16 cellular contexts compared by ENCODE assay signal in genomic region chr9:38319496-38320173, GRCh38.
DNase-seq lines count a peak whose midpoint lies in the region; ATAC-seq, FAIRE-seq and TF ChIP-seq lines count a peak whose summit lies in the region.
"Had no signal": no experiment of that assay in that cellular context is flagged by ENCODE, and none has a peak within 500 bp of the region (broad histone marks: within the 10 kb centered on the region; RNA-seq: fewer than 3 reads in every experiment).

No MANE protein-coding gene starts in this region.

- H3K4me3 Mint-ChIP-seq in stimulated activated memory B cell treated with anti-CD40 and anti-IgM and Interleukin-4, amounts not matched to agents 10 μg/mL and 1 μg/mL and 100 μg/mL, for 72 hours = no peak overlapping the region
- H3K4me3 Mint-ChIP-seq in stimulated activated effector memory CD8-positive, alpha-beta T cell treated with anti-CD3 and anti-CD28 coated beads, Interleukin-12 subunit alpha, Interleukin-12 subunit beta, amount 100 ng/mL, for 72 hours = no peak overlapping the region

- H3K9me3 Mint-ChIP-seq in stimulated activated memory B cell treated with anti-CD40 and anti-IgM and Interleukin-4, amounts not matched to agents 10 μg/mL and 1 μg/mL and 100 μg/mL, for 72 hours = no peaks in the 10 kb centered on the region
- no peaks in the 10 kb centered on the region for H3K9me3 Mint-ChIP-seq in stimulated activated effector memory CD8-positive, alpha-beta T cell treated with anti-CD3 and anti-CD28 coated beads, Interleukin-12 subunit alpha, Interleukin-12 subunit beta, amount 100 ng/mL, for 72 hours

- peaks cover 19% of the 10 kb centered on the region for H3K27me3 Mint-ChIP-seq in stimulated activated memory B cell treated with anti-CD40 and anti-IgM and Interleukin-4, amounts not matched to agents 10 μg/mL and 1 μg/mL and 100 μg/mL, for 72 hours

- H3K79me2 ChIP-seq in keratinocyte (ENCODE audit: control insufficient read depth, insufficient read depth, low read length) = no peaks in the 10 kb centered on the region

- no peaks in the 10 kb centered on the region for H3K36me3 Mint-ChIP-seq in stimulated activated memory B cell treated with anti-CD40 and anti-IgM and Interleukin-4, amounts not matched to agents 10 μg/mL and 1 μg/mL and 100 μg/mL, for 72 hours
- H3K36me3 Mint-ChIP-seq in stimulated activated effector memory CD8-positive, alpha-beta T cell treated with anti-CD3 and anti-CD28 coated beads, Interleukin-12 subunit alpha, Interleukin-12 subunit beta, amount 100 ng/mL, for 72 hours = no peaks in the 10 kb centered on the region

- DNase-seq in DMS79 treated with DMSO at 0.1 percent for 48 hours (lab: John Stamatoyannopoulos, UW) (peak; percentile 57), adipocyte (ENCODE audit: low read depth) (no peak), keratinocyte (ENCODE audit: low read depth, low spot score) (no peak), NCI-H187 (lab: John Stamatoyannopoulos, UW) (no peak), NCI-H2029 treated with DMSO at 0.1 percent for 48 hours (lab: John Stamatoyannopoulos, UW) (no peak), cerebellar cortex (ENCODE audit: low spot score) (no peak)
- no peak for DNase-seq in stimulated activated effector memory CD8-positive, alpha-beta T cell treated with anti-CD3 and anti-CD28 coated beads, Interleukin-12 subunit alpha, Interleukin-12 subunit beta, amount 100 ng/mL, for 72 hours (ENCODE audit: low spot score in 2 of 2)
- DNase-seq: activated naive CD4-positive, alpha-beta T cell treated with Interleukin-2 at 50 U/mL for 16 hours; AML-193; caudate nucleus; KG1; NCI-H748 treated with DMSO at 0.1 percent for 48 hours; SIG-M5 had no signal

- H3K4me1 Mint-ChIP-seq in stimulated activated memory B cell treated with anti-CD40 and anti-IgM and Interleukin-4, amounts not matched to agents 10 μg/mL and 1 μg/mL and 100 μg/mL, for 72 hours = peaks cover 16% of the 10 kb centered on the region
- H3K4me1 Mint-ChIP-seq in stimulated activated effector memory CD8-positive, alpha-beta T cell treated with anti-CD3 and anti-CD28 coated beads, Interleukin-12 subunit alpha, Interleukin-12 subunit beta, amount 100 ng/mL, for 72 hours = no peaks in the 10 kb centered on the region

- no peak for FAIRE-seq in keratinocyte (lab: Jason Lieb, UNC)
- FAIRE-seq: endothelial cell of umbilical vein had no signal

- H3K27ac ChIP-seq in keratinocyte (ENCODE audit: control insufficient read depth, insufficient read depth, low read length) = peak overlapping the region; percentile 4

- H3K36me3 ChIP-seq in adipocyte (ENCODE audit: control insufficient read depth, insufficient read depth, low read length, severe bottlenecking) = no peaks in the 10 kb centered on the region
- no peaks in the 10 kb centered on the region for H3K36me3 ChIP-seq in keratinocyte (ENCODE audit: control insufficient read depth in 2 of 2, extremely low read depth in 1 of 2, insufficient read depth in 2 of 2, low read length in 2 of 2)
- H3K36me3 ChIP-seq: ovary had no signal

- peak overlapping the region; percentile 75 for H3K4me2 ChIP-seq in keratinocyte (ENCODE audit: control insufficient read depth, extremely low read depth, insufficient read depth, low read depth, low read length)

- no peak for TF ChIP-seq CTCF in keratinocyte (optimal IDR thresholded peaks at IDR 0.05 in 1 of 3, IDR thresholded peaks at IDR 0.05 in 1 of 3, conservative IDR thresholded peaks at IDR 0.05 in 1 of 3; ENCODE audit: extremely low read depth in 1 of 3, insufficient read depth in 2 of 3, low read length in 3 of 3)

- H3K9me1 ChIP-seq in keratinocyte (ENCODE audit: control insufficient read depth, extremely low read depth, insufficient read depth, low read length) = no peaks in the 10 kb centered on the region

- H3K27me3 ChIP-seq in adipocyte (replicated peaks; ENCODE audit: control insufficient read depth, insufficient read depth, low read length) (peaks cover 9% of the 10 kb centered on the region), keratinocyte (ENCODE audit: control insufficient read depth, extremely low read depth, insufficient read depth, low read length) (no peaks in the 10 kb centered on the region)
- H3K27me3 ChIP-seq: ovary had no signal

- H3K4me3 ChIP-seq in adipocyte (ENCODE audit: low read length) (peak overlapping the region; percentile 63), keratinocyte (ENCODE audit: control insufficient read depth in 2 of 3, extremely low read depth in 1 of 3, insufficient read depth in 2 of 3, low read depth in 1 of 3, low read length in 3 of 3) (peak overlapping the region in 1 of 3 experiments; percentile 26)
- H3K4me3 ChIP-seq: ovary had no signal

- H3K4me1 ChIP-seq in adipocyte (ENCODE audit: control insufficient read depth, insufficient read depth, low read length) = peaks cover 22% of the 10 kb centered on the region
- peaks cover 6% of the 10 kb centered on the region for H3K4me1 ChIP-seq in keratinocyte (ENCODE audit: control insufficient read depth, extremely low read depth, insufficient read depth, low read length)

- peak overlapping the region; percentile 49 for H3K9ac ChIP-seq in adipocyte (ENCODE audit: low read length)
- H3K9ac ChIP-seq in keratinocyte (ENCODE audit: control insufficient read depth, extremely low read depth, insufficient read depth, low read length) = peak overlapping the region; percentile 52

- ATAC-seq in stimulated activated memory B cell treated with anti-CD40 and anti-IgM and Interleukin-4, amounts not matched to agents 10 μg/mL and 1 μg/mL and 100 μg/mL, for 72 hours = no peak
- no peak for ATAC-seq in stimulated activated effector memory CD8-positive, alpha-beta T cell treated with anti-CD3 and anti-CD28 coated beads, Interleukin-12 subunit alpha, Interleukin-12 subunit beta, amount 100 ng/mL, for 72 hours

- H2AFZ ChIP-seq in keratinocyte (ENCODE audit: control insufficient read depth, low read length) = peak overlapping the region; percentile 87

- dilution Hi-C loops in keratinocyte (cut with MboI; ENCODE audit: extremely low pct_ligation_motif_present, low sequenced_read_pairs) = no loop called here

- H3K9me3 ChIP-seq in adipocyte (ENCODE audit: control insufficient read depth, low read length) (no peaks in the 10 kb centered on the region), keratinocyte (ENCODE audit: control insufficient read depth, low read depth, low read length) (no peaks in the 10 kb centered on the region)
- H3K9me3 ChIP-seq: ovary had no signal

- H4K20me1 ChIP-seq in keratinocyte (ENCODE audit: control insufficient read depth, extremely low read depth, insufficient read depth, low read length) = no peaks in the 10 kb centered on the region

- H3K27ac Mint-ChIP-seq in stimulated activated memory B cell treated with anti-CD40 and anti-IgM and Interleukin-4, amounts not matched to agents 10 μg/mL and 1 μg/mL and 100 μg/mL, for 72 hours = peak overlapping the region; percentile 19
- H3K27ac Mint-ChIP-seq in stimulated activated effector memory CD8-positive, alpha-beta T cell treated with anti-CD3 and anti-CD28 coated beads, Interleukin-12 subunit alpha, Interleukin-12 subunit beta, amount 100 ng/mL, for 72 hours = no peak overlapping the region
